13 cellular contexts compared by ENCODE assay signal in genomic region chr1:243501002-243501401, GRCh38.
DNase-seq lines count a peak whose midpoint lies in the region; ATAC-seq, FAIRE-seq and TF ChIP-seq lines count a peak whose summit lies in the region.
"Had no signal": no experiment of that assay in that cellular context is flagged by ENCODE, and none has a peak within 500 bp of the region (broad histone marks: within the 10 kb centered on the region; RNA-seq: fewer than 3 reads in every experiment).

No MANE protein-coding gene starts in this region.

- in situ Hi-C loops in GM13976 (cut with MboI; ENCODE audit: low sequenced_read_pairs, unreplicated experiment), result no loop called here

- intact Hi-C loops in Right ventricle myocardium superior (cut with DNase I), result no loop called here

- H3K27ac ChIP-seq in right atrium auricular region (no peak overlapping the region), astrocyte (ENCODE audit: low read depth, low read length) (peak overlapping the region; percentile 70), upper lobe of left lung (no peak overlapping the region)

- TF ChIP-seq EP300 in upper lobe of left lung (IDR thresholded peaks at IDR 0.05), result no peak

- H3K36me3 ChIP-seq in right atrium auricular region, result peaks cover 8% of the 10 kb centered on the region
- H3K36me3 ChIP-seq in astrocyte (ENCODE audit: insufficient read depth, low read length), result peaks cover 6% of the 10 kb centered on the region
- H3K36me3 ChIP-seq in upper lobe of left lung, result peaks cover 0 to 39% (median 19%) of the 10 kb centered on the region in 4 donors

- H3K4me3 ChIP-seq in right atrium auricular region, result no peak overlapping the region
- H3K4me3 ChIP-seq in astrocyte (ENCODE audit: insufficient read depth, low read depth, low read length), result no peak overlapping the region
- no peak overlapping the region for H3K4me3 ChIP-seq in upper lobe of left lung

- TF ChIP-seq CTCF in right atrium auricular region (IDR thresholded peaks at IDR 0.05) (no peak), astrocyte (IDR thresholded peaks at IDR 0.05; ENCODE audit: insufficient read depth, low read depth, low read length) (no peak), GM13976 (IDR thresholded peaks at IDR 0.05; ENCODE audit: borderline replicate concordance, control extremely low read depth, extremely low read depth, insufficient read depth, missing control alignments) (no peak), upper lobe of left lung (IDR thresholded peaks at IDR 0.05) (no peak)

- H3K9ac ChIP-seq in astrocyte (ENCODE audit: low read length), result peak overlapping the region; percentile 16

- FAIRE-seq in astrocyte (lab: Jason Lieb, UNC), result peak; percentile 63

- peak; percentile 34 for ATAC-seq in Right ventricle myocardium superior (ENCODE audit: poor library complexity)
- ATAC-seq in naive thymus-derived CD8-positive, alpha-beta T cell, result no peak
- no peak for ATAC-seq in HG03460 (IDR thresholded peaks at IDR 0.05; ENCODE audit: unreplicated experiment)
- ATAC-seq in upper lobe of left lung (ENCODE audit: low FRiP score in 2 of 2), result no peak
- ATAC-seq: activated T-cell treated with anti-CD3 and anti-CD28 coated beads, Interleukin-2, amount 50 U/mL, for 4 hours; T-cell had no signal

- H3K27me3 Mint-ChIP-seq in astrocyte (ENCODE audit: low read depth, unreplicated experiment), result no peaks in the 10 kb centered on the region
- no peaks in the 10 kb centered on the region for H3K27me3 Mint-ChIP-seq in naive thymus-derived CD8-positive, alpha-beta T cell
- H3K27me3 Mint-ChIP-seq: T-cell had no signal

- H3K9me3 Mint-ChIP-seq in astrocyte (ENCODE audit: unreplicated experiment), result no peaks in the 10 kb centered on the region
- no peaks in the 10 kb centered on the region for H3K9me3 Mint-ChIP-seq in naive thymus-derived CD8-positive, alpha-beta T cell
- H3K9me3 Mint-ChIP-seq: activated T-cell treated with anti-CD3 and anti-CD28 coated beads, Interleukin-2, amount 50 U/mL, for 4 hours; neural crest cell; T-cell had no signal

- H3K9me3 ChIP-seq in right atrium auricular region (no peaks in the 10 kb centered on the region), astrocyte (ENCODE audit: insufficient read depth, low read depth, low read length) (no peaks in the 10 kb centered on the region), upper lobe of left lung (no peaks in the 10 kb centered on the region)

- no peaks in the 10 kb centered on the region for H3K79me2 ChIP-seq in astrocyte (ENCODE audit: insufficient read depth, low read length)

- no peak for TF ChIP-seq POLR2A in upper lobe of left lung (IDR thresholded peaks at IDR 0.05)

- H3K4me3 Mint-ChIP-seq in astrocyte (ENCODE audit: unreplicated experiment), result no peak overlapping the region
- H3K4me3 Mint-ChIP-seq in naive thymus-derived CD8-positive, alpha-beta T cell, result no peak overlapping the region
- H3K4me3 Mint-ChIP-seq: activated T-cell treated with anti-CD3 and anti-CD28 coated beads, Interleukin-2, amount 50 U/mL, for 4 hours; neural crest cell; T-cell had no signal

- H3K27ac Mint-ChIP-seq in astrocyte (ENCODE audit: unreplicated experiment), result no peak overlapping the region
- H3K27ac Mint-ChIP-seq in naive thymus-derived CD8-positive, alpha-beta T cell, result peak overlapping the region in 3 of 10 donors; percentile 5 to 84 (median 56)

- peak overlapping the region; percentile 24 for H3K4me2 ChIP-seq in astrocyte (ENCODE audit: low read length)

- no peaks in the 10 kb centered on the region for H3K27me3 ChIP-seq in right atrium auricular region
- H3K27me3 ChIP-seq in astrocyte (ENCODE audit: insufficient read depth, low read length), result no peaks in the 10 kb centered on the region
- no peaks in the 10 kb centered on the region for H3K27me3 ChIP-seq in upper lobe of left lung

- H4K20me1 ChIP-seq in astrocyte (ENCODE audit: insufficient read depth, low read length), result no peaks in the 10 kb centered on the region

- POLR2A ChIA-PET in naive thymus-derived CD8-positive, alpha-beta T cell (lab: Charles Lee), result no interaction called here

- H3K36me3 Mint-ChIP-seq in astrocyte (ENCODE audit: low read depth, unreplicated experiment), result peaks cover 11% of the 10 kb centered on the region
- H3K36me3 Mint-ChIP-seq in naive thymus-derived CD8-positive, alpha-beta T cell, result peaks cover 0 to 64% (median 18%) of the 10 kb centered on the region in 3 donors

- DNase-seq in Right ventricle myocardium superior (no peak), right atrium auricular region (ENCODE audit: low spot score) (no peak), astrocyte (ENCODE audit: low read depth) (peak; percentile 91), globus pallidus (ENCODE audit: low spot score) (peak; percentile 68), GM13976 (ENCODE audit: low spot score) (no peak), upper lobe of left lung (no peak)
- DNase-seq in naive thymus-derived CD8-positive, alpha-beta T cell, result no peak
- DNase-seq: ACHN; activated T-cell treated with anti-CD3 and anti-CD28 coated beads, Interleukin-2, amount 50 U/mL, for 4 hours; NCI-H1436 treated with DMSO at 0.1 percent for 48 hours; T-cell had no signal

- H3K4me1 ChIP-seq in right atrium auricular region, result peaks cover 0 to 6% of the 10 kb centered on the region in 2 donors
- peaks cover 13% of the 10 kb centered on the region for H3K4me1 ChIP-seq in astrocyte (ENCODE audit: insufficient read depth, low read length)
- H3K4me1 ChIP-seq in upper lobe of left lung, result peaks cover 0 to 9% (median 7%) of the 10 kb centered on the region in 4 donors

- H2AFZ ChIP-seq in astrocyte (ENCODE audit: low read depth, low read length), result no peak overlapping the region

- WGBS in upper lobe of left lung, 2 donors, result 85 to 92% methylated on average over 5 of the region's 5 CpGs

- peaks cover 11% of the 10 kb centered on the region for H3K4me1 Mint-ChIP-seq in astrocyte (ENCODE audit: low read depth, unreplicated experiment)
- peaks cover 1 to 5% (median 3%) of the 10 kb centered on the region in 4 donors for H3K4me1 Mint-ChIP-seq in naive thymus-derived CD8-positive, alpha-beta T cell

Comparison
In these comparisons a context has a peak if more than half of its experiments do, and no peak if none do; other contexts are left out.
1. DNase-seq: peak in astrocyte (single experiment) and globus pallidus (single experiment); none in Right ventricle myocardium superior (single experiment), right atrium auricular region (single experiment), naive thymus-derived CD8-positive, alpha-beta T cell (0 of 10), GM13976 (single experiment) and upper lobe of left lung (0 of 2).